In genomic region chr7:96236198-96237039, GRCh38 we compare ENCODE assay signal across 1 cellular context.
TF ChIP-seq lines count a peak whose summit lies in the region.

No MANE protein-coding gene starts in this region.

TF ChIP-seq in HEK293, 187 proteins besides CTCF, POLR2A, EP300 and RAD21 (continued from another document and continues in another):
- TF ChIP-seq ZNF514 (tag by site-specific recombination; IDR thresholded peaks at IDR 0.05) (no peak), KLF16 (tag by site-specific recombination; IDR thresholded peaks at IDR 0.05) (no peak), ZNF138 (tag by site-specific recombination; IDR thresholded peaks at IDR 0.05; ENCODE audit: borderline replicate concordance) (no peak), PRDM2 (tag by site-specific recombination; IDR thresholded peaks at IDR 0.05; ENCODE audit: borderline replicate concordance) (no peak), YY1 (tag by site-specific recombination; IDR thresholded peaks at IDR 0.05) (no peak), ZNF174 (tag by site-specific recombination; IDR thresholded peaks at IDR 0.05) (no peak), ZNF76 (tag by site-specific recombination; IDR thresholded peaks at IDR 0.05; ENCODE audit: borderline replicate concordance, low read depth) (no peak), MYNN (tag by site-specific recombination; IDR thresholded peaks at IDR 0.05; ENCODE audit: borderline replicate concordance) (0 out of 2 replicates have a peak, but pooled peaks have one; percentile 48), ZNF621 (tag by site-specific recombination; IDR thresholded peaks at IDR 0.05) (no peak), ZNF354C (tag by site-specific recombination; IDR thresholded peaks at IDR 0.05; ENCODE audit: borderline replicate concordance, low read depth) (no peak), ZBTB11 (tag by site-specific recombination; conservative IDR thresholded peaks at IDR 0.05; ENCODE audit: low read depth) (peak; percentile 38; the same call in 1 of the 2 replicates), ZBTB8A (tag by site-specific recombination; IDR thresholded peaks at IDR 0.05) (no peak), ZNF707 (tag by site-specific recombination; IDR thresholded peaks at IDR 0.05) (no peak), ZNF133 (tag by site-specific recombination; IDR thresholded peaks at IDR 0.05) (no peak), ZNF114 (tag by site-specific recombination; IDR thresholded peaks at IDR 0.05) (no peak), ZNF560 (tag by site-specific recombination; IDR thresholded peaks at IDR 0.05; ENCODE audit: borderline replicate concordance) (no peak), SP3 (tag by site-specific recombination; IDR thresholded peaks at IDR 0.05) (no peak), ZNF843 (tag by site-specific recombination; IDR thresholded peaks at IDR 0.05) (no peak), ZNF184 (tag by site-specific recombination; IDR thresholded peaks at IDR 0.05) (no peak), ZNF548 (tag by site-specific recombination; IDR thresholded peaks at IDR 0.05) (no peak), ZEB2 (tag by site-specific recombination; IDR thresholded peaks at IDR 0.05) (no peak), ZNF335 (tag by site-specific recombination; conservative IDR thresholded peaks at IDR 0.05) (no peak), ZNF777 (tag by site-specific recombination; IDR thresholded peaks at IDR 0.05; ENCODE audit: borderline replicate concordance) (no peak), ZNF600 (tag by site-specific recombination; IDR thresholded peaks at IDR 0.05) (no peak), ZNF221 (tag by site-specific recombination; IDR thresholded peaks at IDR 0.05; ENCODE audit: borderline replicate concordance) (no peak), BCL11B (tag by site-specific recombination; IDR thresholded peaks at IDR 0.05; ENCODE audit: low read depth) (no peak), ZNF169 (tag by site-specific recombination; IDR thresholded peaks at IDR 0.05) (no peak), ZNF837 (tag by site-specific recombination; IDR thresholded peaks at IDR 0.05) (no peak), ZNF571 (tag by site-specific recombination; IDR thresholded peaks at IDR 0.05) (no peak), ZFP41 (tag by site-specific recombination; IDR thresholded peaks at IDR 0.05; ENCODE audit: borderline replicate concordance) (no peak), PATZ1 (tag by site-specific recombination; IDR thresholded peaks at IDR 0.05) (peak; percentile 68), ZXDB (tag by site-specific recombination; IDR thresholded peaks at IDR 0.05) (no peak), ZNF544 (tag by site-specific recombination; IDR thresholded peaks at IDR 0.05) (no peak), YY2 (tag by site-specific recombination; IDR thresholded peaks at IDR 0.05) (no peak), ZNF629 (tag by site-specific recombination; IDR thresholded peaks at IDR 0.05) (peak; percentile 57; the same call in 1 of the 2 replicates), PRDM1 (tag by site-specific recombination; IDR thresholded peaks at IDR 0.05) (peak; percentile 82), SCRT1 (tag by site-specific recombination; IDR thresholded peaks at IDR 0.05; ENCODE audit: borderline replicate concordance) (no peak), ZNF558 (tag by site-specific recombination; IDR thresholded peaks at IDR 0.05) (no peak), ZBTB48 (tag by site-specific recombination; IDR thresholded peaks at IDR 0.05) (no peak; the same call in 1 of the 2 replicates), ZNF157 (tag by site-specific recombination; IDR thresholded peaks at IDR 0.05) (no peak), ZIC2 (tag by site-specific recombination; IDR thresholded peaks at IDR 0.05) (peak; percentile 56; the same call in 1 of the 2 replicates), ZFP3 (tag by site-specific recombination; IDR thresholded peaks at IDR 0.05; ENCODE audit: low read depth) (no peak)
- TF ChIP-seq, protein P1, sequence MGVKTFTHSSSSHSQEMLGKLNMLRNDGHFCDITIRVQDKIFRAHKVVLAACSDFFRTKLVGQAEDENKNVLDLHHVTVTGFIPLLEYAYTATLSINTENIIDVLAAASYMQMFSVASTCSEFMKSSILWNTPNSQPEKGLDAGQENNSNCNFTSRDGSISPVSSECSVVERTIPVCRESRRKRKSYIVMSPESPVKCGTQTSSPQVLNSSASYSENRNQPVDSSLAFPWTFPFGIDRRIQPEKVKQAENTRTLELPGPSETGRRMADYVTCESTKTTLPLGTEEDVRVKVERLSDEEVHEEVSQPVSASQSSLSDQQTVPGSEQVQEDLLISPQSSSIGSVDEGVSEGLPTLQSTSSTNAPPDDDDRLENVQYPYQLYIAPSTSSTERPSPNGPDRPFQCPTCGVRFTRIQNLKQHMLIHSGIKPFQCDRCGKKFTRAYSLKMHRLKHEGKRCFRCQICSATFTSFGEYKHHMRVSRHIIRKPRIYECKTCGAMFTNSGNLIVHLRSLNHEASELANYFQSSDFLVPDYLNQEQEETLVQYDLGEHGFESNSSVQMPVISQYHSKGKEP (tag by site-specific recombination; IDR thresholded peaks at IDR 0.05): no peak
- TF ChIP-seq, protein P2, sequence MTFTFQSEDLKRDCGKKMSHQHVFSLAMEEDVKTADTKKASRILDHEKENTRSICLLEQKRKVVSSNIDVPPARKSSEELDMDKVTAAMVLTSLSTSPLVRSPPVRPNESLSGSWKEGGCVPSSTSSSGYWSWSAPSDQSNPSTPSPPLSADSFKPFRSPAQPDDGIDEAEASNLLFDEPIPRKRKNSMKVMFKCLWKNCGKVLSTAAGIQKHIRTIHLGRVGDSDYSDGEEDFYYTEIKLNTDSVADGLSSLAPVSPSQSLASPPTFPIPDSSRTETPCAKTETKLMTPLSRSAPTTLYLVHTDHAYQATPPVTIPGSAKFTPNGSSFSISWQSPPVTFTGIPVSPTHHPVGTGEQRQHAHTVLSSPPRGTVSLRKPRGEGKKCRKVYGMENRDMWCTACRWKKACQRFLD (tag by site-specific recombination; IDR thresholded peaks at IDR 0.05): no peak
- TF ChIP-seq, protein P3, sequence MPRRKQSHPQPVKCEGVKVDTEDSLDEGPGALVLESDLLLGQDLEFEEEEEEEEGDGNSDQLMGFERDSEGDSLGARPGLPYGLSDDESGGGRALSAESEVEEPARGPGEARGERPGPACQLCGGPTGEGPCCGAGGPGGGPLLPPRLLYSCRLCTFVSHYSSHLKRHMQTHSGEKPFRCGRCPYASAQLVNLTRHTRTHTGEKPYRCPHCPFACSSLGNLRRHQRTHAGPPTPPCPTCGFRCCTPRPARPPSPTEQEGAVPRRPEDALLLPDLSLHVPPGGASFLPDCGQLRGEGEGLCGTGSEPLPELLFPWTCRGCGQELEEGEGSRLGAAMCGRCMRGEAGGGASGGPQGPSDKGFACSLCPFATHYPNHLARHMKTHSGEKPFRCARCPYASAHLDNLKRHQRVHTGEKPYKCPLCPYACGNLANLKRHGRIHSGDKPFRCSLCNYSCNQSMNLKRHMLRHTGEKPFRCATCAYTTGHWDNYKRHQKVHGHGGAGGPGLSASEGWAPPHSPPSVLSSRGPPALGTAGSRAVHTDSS (tag by site-specific recombination; IDR thresholded peaks at IDR 0.05): no peak
- TF ChIP-seq, protein P4, sequence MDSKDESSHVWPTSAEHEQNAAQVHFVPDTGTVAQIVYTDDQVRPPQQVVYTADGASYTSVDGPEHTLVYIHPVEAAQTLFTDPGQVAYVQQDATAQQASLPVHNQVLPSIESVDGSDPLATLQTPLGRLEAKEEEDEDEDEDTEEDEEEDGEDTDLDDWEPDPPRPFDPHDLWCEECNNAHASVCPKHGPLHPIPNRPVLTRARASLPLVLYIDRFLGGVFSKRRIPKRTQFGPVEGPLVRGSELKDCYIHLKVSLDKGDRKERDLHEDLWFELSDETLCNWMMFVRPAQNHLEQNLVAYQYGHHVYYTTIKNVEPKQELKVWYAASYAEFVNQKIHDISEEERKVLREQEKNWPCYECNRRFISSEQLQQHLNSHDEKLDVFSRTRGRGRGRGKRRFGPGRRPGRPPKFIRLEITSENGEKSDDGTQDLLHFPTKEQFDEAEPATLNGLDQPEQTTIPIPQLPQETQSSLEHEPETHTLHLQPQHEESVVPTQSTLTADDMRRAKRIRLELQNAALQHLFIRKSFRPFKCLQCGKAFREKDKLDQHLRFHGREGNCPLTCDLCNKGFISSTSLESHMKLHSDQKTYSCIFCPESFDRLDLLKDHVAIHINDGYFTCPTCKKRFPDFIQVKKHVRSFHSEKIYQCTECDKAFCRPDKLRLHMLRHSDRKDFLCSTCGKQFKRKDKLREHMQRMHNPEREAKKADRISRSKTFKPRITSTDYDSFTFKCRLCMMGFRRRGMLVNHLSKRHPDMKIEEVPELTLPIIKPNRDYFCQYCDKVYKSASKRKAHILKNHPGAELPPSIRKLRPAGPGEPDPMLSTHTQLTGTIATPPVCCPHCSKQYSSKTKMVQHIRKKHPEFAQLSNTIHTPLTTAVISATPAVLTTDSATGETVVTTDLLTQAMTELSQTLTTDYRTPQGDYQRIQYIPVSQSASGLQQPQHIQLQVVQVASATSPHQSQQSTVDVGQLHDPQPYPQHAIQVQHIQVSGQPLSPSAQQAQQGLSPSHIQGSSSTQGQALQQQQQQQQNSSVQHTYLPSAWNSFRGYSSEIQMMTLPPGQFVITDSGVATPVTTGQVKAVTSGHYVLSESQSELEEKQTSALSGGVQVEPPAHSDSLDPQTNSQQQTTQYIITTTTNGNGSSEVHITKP (tag by site-specific recombination; IDR thresholded peaks at IDR 0.05): peak; percentile 99
- TF ChIP-seq, protein P5, sequence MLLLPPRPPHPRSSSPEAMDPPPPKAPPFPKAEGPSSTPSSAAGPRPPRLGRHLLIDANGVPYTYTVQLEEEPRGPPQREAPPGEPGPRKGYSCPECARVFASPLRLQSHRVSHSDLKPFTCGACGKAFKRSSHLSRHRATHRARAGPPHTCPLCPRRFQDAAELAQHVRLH (tag by site-specific recombination; IDR thresholded peaks at IDR 0.05): no peak
